ENCODE assay signal across 1 cellular context in genomic region chr3:14439501-14440167, GRCh38.
TF ChIP-seq lines count a peak whose summit lies in the region.

No MANE protein-coding gene starts in this region.

TF ChIP-seq in HepG2, 621 proteins besides CTCF, POLR2A, EP300 and RAD21 (continued from another document):
- TF ChIP-seq ZBTB33 (CRISPR knock-in tag; IDR thresholded peaks at IDR 0.05) (no peak), TOE1 (CRISPR knock-in tag; IDR thresholded peaks at IDR 0.05) (no peak), NFYC (CRISPR knock-in tag; IDR thresholded peaks at IDR 0.05) (no peak), ISX (CRISPR knock-in tag; conservative IDR thresholded peaks at IDR 0.05) (no peak), ZNF790 (CRISPR knock-in tag; IDR thresholded peaks at IDR 0.05; ENCODE audit: borderline replicate concordance) (no peak), ZNF747 (CRISPR knock-in tag; IDR thresholded peaks at IDR 0.05; ENCODE audit: borderline replicate concordance) (no peak), THYN1 (CRISPR knock-in tag; IDR thresholded peaks at IDR 0.05; ENCODE audit: borderline replicate concordance, low read depth) (no peak), ZKSCAN8 (CRISPR knock-in tag; IDR thresholded peaks at IDR 0.05; ENCODE audit: borderline replicate concordance) (no peak), BCLAF1 (IDR thresholded peaks at IDR 0.05) (no peak), HIC2 (CRISPR knock-in tag; IDR thresholded peaks at IDR 0.05; ENCODE audit: low read depth) (no peak)
